Comparison of ENCODE assay signal across 1 cellular context in genomic region chr11:46554205-46555162, GRCh38.
A peak's percentile ranks its signal among the peaks of the same experiment; 100 is the strongest.
TF ChIP-seq lines count a peak whose summit lies in the region.

No MANE protein-coding gene starts in this region.

TF ChIP-seq in HEK293, 187 proteins besides CTCF, POLR2A, EP300 and RAD21 (continued from another document and continues in another):
- TF ChIP-seq ZNF692 (tag by site-specific recombination; IDR thresholded peaks at IDR 0.05) (peak; percentile 20; the same call in 1 of the 2 replicates), ZNF423 (tag by site-specific recombination; IDR thresholded peaks at IDR 0.05) (no peak), ZNF335 (tag by site-specific recombination; conservative IDR thresholded peaks at IDR 0.05) (0 out of 2 replicates have a peak, but pooled peaks have one; percentile 23), TRIM28 (IDR thresholded peaks at IDR 0.05; ENCODE audit: borderline replicate concordance, low read length) (peak; percentile 73; the same call in 1 of the 2 replicates), MYNN (tag by site-specific recombination; IDR thresholded peaks at IDR 0.05; ENCODE audit: borderline replicate concordance) (no peak), SP3 (tag by site-specific recombination; IDR thresholded peaks at IDR 0.05) (no peak), ZNF677 (tag by site-specific recombination; IDR thresholded peaks at IDR 0.05) (no peak), ZNF530 (tag by site-specific recombination; IDR thresholded peaks at IDR 0.05; ENCODE audit: low read depth) (no peak), ZNF639 (tag by site-specific recombination; IDR thresholded peaks at IDR 0.05) (peak; percentile 65; the same call in 1 of the 2 replicates), ZIC2 (tag by site-specific recombination; IDR thresholded peaks at IDR 0.05) (no peak), GFI1B (tag by site-specific recombination; IDR thresholded peaks at IDR 0.05) (0 out of 2 replicates have a peak, but pooled peaks have one; percentile 30), GLI2 (tag by site-specific recombination; IDR thresholded peaks at IDR 0.05; ENCODE audit: borderline replicate concordance, low read depth) (no peak), ZNF776 (tag by site-specific recombination; IDR thresholded peaks at IDR 0.05; ENCODE audit: borderline replicate concordance) (no peak), ZNF654 (tag by site-specific recombination; IDR thresholded peaks at IDR 0.05; ENCODE audit: low read depth) (no peak), HOXA7 (CRISPR knock-in tag; IDR thresholded peaks at IDR 0.05; ENCODE audit: borderline replicate concordance) (no peak), ZXDB (tag by site-specific recombination; IDR thresholded peaks at IDR 0.05) (peak; percentile 32; the same call in 1 of the 2 replicates), PRDM4 (tag by site-specific recombination; IDR thresholded peaks at IDR 0.05) (no peak), ZNF211 (tag by site-specific recombination; IDR thresholded peaks at IDR 0.05; ENCODE audit: low read depth) (no peak), EGR2 (tag by site-specific recombination; IDR thresholded peaks at IDR 0.05; ENCODE audit: low read depth) (no peak), AEBP2 (tag by site-specific recombination; IDR thresholded peaks at IDR 0.05; ENCODE audit: borderline replicate concordance) (no peak), KLF10 (tag by site-specific recombination; IDR thresholded peaks at IDR 0.05) (no peak), ZFHX2 (tag by site-specific recombination; conservative IDR thresholded peaks at IDR 0.05) (no peak), ZBTB48 (tag by site-specific recombination; IDR thresholded peaks at IDR 0.05) (peak; percentile 51; the same call in 1 of the 2 replicates), KLF1 (tag by site-specific recombination; IDR thresholded peaks at IDR 0.05) (no peak), TSHZ1 (tag by site-specific recombination; IDR thresholded peaks at IDR 0.05; ENCODE audit: borderline replicate concordance) (0 out of 2 replicates have a peak, but pooled peaks have one; percentile 19), KLF9 (tag by site-specific recombination; IDR thresholded peaks at IDR 0.05; ENCODE audit: low read depth) (no peak), ZNF621 (tag by site-specific recombination; IDR thresholded peaks at IDR 0.05) (no peak), ZNF513 (tag by site-specific recombination; IDR thresholded peaks at IDR 0.05) (no peak), MEIS1 (CRISPR knock-in tag; IDR thresholded peaks at IDR 0.05; ENCODE audit: borderline replicate concordance) (no peak), ZNF23 (tag by site-specific recombination; IDR thresholded peaks at IDR 0.05; ENCODE audit: borderline replicate concordance) (no peak), ZFP41 (tag by site-specific recombination; IDR thresholded peaks at IDR 0.05; ENCODE audit: borderline replicate concordance) (no peak), ZNF571 (tag by site-specific recombination; IDR thresholded peaks at IDR 0.05) (no peak), ZNF501 (tag by site-specific recombination; IDR thresholded peaks at IDR 0.05) (no peak), ZNF266 (tag by site-specific recombination; IDR thresholded peaks at IDR 0.05; ENCODE audit: low read depth) (no peak), ZNF768 (tag by site-specific recombination; IDR thresholded peaks at IDR 0.05) (no peak), GLIS1 (tag by site-specific recombination; IDR thresholded peaks at IDR 0.05) (peak; percentile 52; the same call in 1 of the 2 replicates), ZNF174 (tag by site-specific recombination; IDR thresholded peaks at IDR 0.05) (no peak)
- TF ChIP-seq, protein P1, sequence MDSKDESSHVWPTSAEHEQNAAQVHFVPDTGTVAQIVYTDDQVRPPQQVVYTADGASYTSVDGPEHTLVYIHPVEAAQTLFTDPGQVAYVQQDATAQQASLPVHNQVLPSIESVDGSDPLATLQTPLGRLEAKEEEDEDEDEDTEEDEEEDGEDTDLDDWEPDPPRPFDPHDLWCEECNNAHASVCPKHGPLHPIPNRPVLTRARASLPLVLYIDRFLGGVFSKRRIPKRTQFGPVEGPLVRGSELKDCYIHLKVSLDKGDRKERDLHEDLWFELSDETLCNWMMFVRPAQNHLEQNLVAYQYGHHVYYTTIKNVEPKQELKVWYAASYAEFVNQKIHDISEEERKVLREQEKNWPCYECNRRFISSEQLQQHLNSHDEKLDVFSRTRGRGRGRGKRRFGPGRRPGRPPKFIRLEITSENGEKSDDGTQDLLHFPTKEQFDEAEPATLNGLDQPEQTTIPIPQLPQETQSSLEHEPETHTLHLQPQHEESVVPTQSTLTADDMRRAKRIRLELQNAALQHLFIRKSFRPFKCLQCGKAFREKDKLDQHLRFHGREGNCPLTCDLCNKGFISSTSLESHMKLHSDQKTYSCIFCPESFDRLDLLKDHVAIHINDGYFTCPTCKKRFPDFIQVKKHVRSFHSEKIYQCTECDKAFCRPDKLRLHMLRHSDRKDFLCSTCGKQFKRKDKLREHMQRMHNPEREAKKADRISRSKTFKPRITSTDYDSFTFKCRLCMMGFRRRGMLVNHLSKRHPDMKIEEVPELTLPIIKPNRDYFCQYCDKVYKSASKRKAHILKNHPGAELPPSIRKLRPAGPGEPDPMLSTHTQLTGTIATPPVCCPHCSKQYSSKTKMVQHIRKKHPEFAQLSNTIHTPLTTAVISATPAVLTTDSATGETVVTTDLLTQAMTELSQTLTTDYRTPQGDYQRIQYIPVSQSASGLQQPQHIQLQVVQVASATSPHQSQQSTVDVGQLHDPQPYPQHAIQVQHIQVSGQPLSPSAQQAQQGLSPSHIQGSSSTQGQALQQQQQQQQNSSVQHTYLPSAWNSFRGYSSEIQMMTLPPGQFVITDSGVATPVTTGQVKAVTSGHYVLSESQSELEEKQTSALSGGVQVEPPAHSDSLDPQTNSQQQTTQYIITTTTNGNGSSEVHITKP (tag by site-specific recombination; IDR thresholded peaks at IDR 0.05) = peak; percentile 5; the same call in 1 of the 2 replicates
- TF ChIP-seq, protein P2, sequence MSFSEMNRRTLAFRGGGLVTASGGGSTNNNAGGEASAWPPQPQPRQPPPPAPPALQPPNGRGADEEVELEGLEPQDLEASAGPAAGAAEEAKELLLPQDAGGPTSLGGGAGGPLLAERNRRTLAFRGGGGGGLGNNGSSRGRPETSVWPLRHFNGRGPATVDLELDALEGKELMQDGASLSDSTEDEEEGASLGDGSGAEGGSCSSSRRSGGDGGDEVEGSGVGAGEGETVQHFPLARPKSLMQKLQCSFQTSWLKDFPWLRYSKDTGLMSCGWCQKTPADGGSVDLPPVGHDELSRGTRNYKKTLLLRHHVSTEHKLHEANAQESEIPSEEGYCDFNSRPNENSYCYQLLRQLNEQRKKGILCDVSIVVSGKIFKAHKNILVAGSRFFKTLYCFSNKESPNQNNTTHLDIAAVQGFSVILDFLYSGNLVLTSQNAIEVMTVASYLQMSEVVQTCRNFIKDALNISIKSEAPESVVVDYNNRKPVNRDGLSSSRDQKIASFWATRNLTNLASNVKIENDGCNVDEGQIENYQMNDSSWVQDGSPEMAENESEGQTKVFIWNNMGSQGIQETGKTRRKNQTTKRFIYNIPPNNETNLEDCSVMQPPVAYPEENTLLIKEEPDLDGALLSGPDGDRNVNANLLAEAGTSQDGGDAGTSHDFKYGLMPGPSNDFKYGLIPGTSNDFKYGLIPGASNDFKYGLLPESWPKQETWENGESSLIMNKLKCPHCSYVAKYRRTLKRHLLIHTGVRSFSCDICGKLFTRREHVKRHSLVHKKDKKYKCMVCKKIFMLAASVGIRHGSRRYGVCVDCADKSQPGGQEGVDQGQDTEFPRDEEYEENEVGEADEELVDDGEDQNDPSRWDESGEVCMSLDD (tag by site-specific recombination; IDR thresholded peaks at IDR 0.05) = no peak
- TF ChIP-seq, protein P3, sequence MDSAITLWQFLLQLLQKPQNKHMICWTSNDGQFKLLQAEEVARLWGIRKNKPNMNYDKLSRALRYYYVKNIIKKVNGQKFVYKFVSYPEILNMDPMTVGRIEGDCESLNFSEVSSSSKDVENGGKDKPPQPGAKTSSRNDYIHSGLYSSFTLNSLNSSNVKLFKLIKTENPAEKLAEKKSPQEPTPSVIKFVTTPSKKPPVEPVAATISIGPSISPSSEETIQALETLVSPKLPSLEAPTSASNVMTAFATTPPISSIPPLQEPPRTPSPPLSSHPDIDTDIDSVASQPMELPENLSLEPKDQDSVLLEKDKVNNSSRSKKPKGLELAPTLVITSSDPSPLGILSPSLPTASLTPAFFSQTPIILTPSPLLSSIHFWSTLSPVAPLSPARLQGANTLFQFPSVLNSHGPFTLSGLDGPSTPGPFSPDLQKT (IDR thresholded peaks at IDR 0.05; ENCODE audit: borderline replicate concordance, low read depth, low read length) = no peak
